In the genomic region with DNA sequence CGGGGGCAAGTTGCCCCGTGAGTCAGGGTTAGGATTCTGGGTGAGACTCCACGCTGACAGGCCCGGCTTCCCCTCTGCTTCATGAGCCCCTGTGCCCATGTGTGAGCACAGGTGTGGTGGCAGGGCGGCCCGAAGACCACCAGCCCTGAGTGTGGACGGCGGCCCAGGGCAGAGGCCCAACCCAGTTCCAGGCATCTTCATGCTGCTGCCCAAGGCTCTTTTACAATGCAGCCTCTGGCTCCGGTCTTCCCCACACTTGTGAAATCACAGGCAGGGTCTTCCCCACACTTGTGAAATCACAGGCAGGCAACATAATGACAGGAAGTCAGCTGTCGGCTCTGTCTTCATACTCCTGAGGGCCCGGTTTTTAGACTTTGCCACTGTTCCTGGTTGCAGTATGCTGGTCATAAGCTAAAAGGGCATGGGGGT, we compare ENCODE assay signal across 8 cellular contexts.
DNase-seq lines count a peak whose midpoint lies in the region; ATAC-seq, FAIRE-seq and TF ChIP-seq lines count a peak whose summit lies in the region.

No MANE protein-coding gene starts in this region.

- POLR2A ChIA-PET in A549 (lab: Yijun Ruan, JAX) = interaction anchor here (0.7 to 1.4 kb wide), 3 partner anchors 47 to 229 kb away, joined by 3 to 4 read pairs (median 3); a partner anchor contains a TSS

- no peaks in the 10 kb centered on the region for H3K9me3 ChIP-seq in A549
- H3K9me3 ChIP-seq in GM23248 (ENCODE audit: low read depth) = no peaks in the 10 kb centered on the region
- no peaks in the 10 kb centered on the region for H3K9me3 ChIP-seq in adrenal gland (replicated peaks in 1 of 3)

- TF ChIP-seq EP300 in A549 (IDR thresholded peaks at IDR 0.05) = no peak

- peaks cover 30% of the 10 kb centered on the region; the same call in 1 of the 2 replicates for H3K36me3 ChIP-seq in GM23248 (ENCODE audit: low read depth)
- no peaks in the 10 kb centered on the region for H3K36me3 ChIP-seq in adrenal gland (replicated peaks in 1 of 2)

- 83% methylated on average over 11 of the region's 11 CpGs for WGBS in A549 (ENCODE audit: missing lambda C conversion rate)
- WGBS in GM23248 (ENCODE audit: low coverage in 1 of 2, low lambda C conversion rate in 2 of 2, missing lambda C conversion rate in 2 of 2), 2 experiments = 41% methylated on average over 10 to 11 of the region's 11 CpGs
- 75 to 85% (median 78%) methylated on average over 5 to 11 of the region's 11 CpGs for WGBS in adrenal gland, 4 donors

- CTCF ChIA-PET in A549 (lab: Yijun Ruan, JAX) = interaction anchor here (0.5 to 1.9 kb wide), 8 partner anchors 9 to 568 kb away, joined by 3 to 7 read pairs (median 3); no protein-coding TSS in a partner anchor

- H4K20me1 ChIP-seq in GM23248 (ENCODE audit: insufficient read depth) = no peaks in the 10 kb centered on the region

- H3K9ac ChIP-seq in GM23248 = 0 out of 2 replicates have a peak overlapping the region, but pooled peaks have one; percentile 16

- H3K27ac ChIP-seq in A549 = peak overlapping the region; percentile 74 to 84
- H3K27ac ChIP-seq in GM23248 = peak overlapping the region; percentile 23; the same call in 1 of the 2 replicates
- no peak overlapping the region for H3K27ac ChIP-seq in adrenal gland

- no peak for ATAC-seq in A549
- no peak for ATAC-seq in GM21381 (IDR thresholded peaks at IDR 0.05; ENCODE audit: unreplicated experiment)

- H3K4me2 ChIP-seq in A549 (peak overlapping the region; percentile 65), GM23248 (ENCODE audit: unreplicated experiment) (no peak overlapping the region)

- TF ChIP-seq CTCF in A549 (IDR thresholded peaks at IDR 0.05) = no peak
- no peak for TF ChIP-seq CTCF in adrenal gland (IDR thresholded peaks at IDR 0.05)

- in situ Hi-C loops in GM23248 (cut with MboI) = no loop called here

- H3K4me1 ChIP-seq in A549 = peaks cover 97% of the 10 kb centered on the region
- peaks cover 51% of the 10 kb centered on the region for H3K4me1 ChIP-seq in GM23248 (ENCODE audit: insufficient read depth)
- peaks cover 0 to 8% of the 10 kb centered on the region in 2 donors for H3K4me1 ChIP-seq in adrenal gland (replicated peaks in 1 of 2)

- no peak for TF ChIP-seq RAD21 in A549 (conservative IDR thresholded peaks at IDR 0.05 in 1 of 2, IDR thresholded peaks at IDR 0.05 in 1 of 2)

- H3K79me2 ChIP-seq in GM23248 (ENCODE audit: insufficient read depth) = peaks cover 48% of the 10 kb centered on the region

- intact Hi-C loops in adrenal gland (cut with DNase I) = no loop called here

- H3K27me3 ChIP-seq in GM23248 (replicated peaks; ENCODE audit: insufficient read depth) (no peaks in the 10 kb centered on the region), adrenal gland (no peaks in the 10 kb centered on the region)

- no peaks in the 10 kb centered on the region for H3K9me2 ChIP-seq in GM23248 (ENCODE audit: insufficient read depth)

- FAIRE-seq in A549 (lab: Jason Lieb, UNC) = no peak

- H3F3A ChIP-seq in GM23248 (ENCODE audit: insufficient read depth) = peaks cover 49% of the 10 kb centered on the region

- TF ChIP-seq POLR2A in A549 (IDR thresholded peaks at IDR 0.05; ENCODE audit: low read length) (no peak), adrenal gland (IDR thresholded peaks at IDR 0.05) (no peak)

- no peak overlapping the region for H2AFZ ChIP-seq in GM23248

- DNase-seq in A549 (ENCODE audit: low read depth in 1 of 2, low spot score in 1 of 2) = no peak
- peak; percentile 52 for DNase-seq in GM23248
- DNase-seq in adrenal gland = peak in 5 of 7 donors; percentile 41 to 70 (median 50)
- peak; percentile 48 to 77 for DNase-seq in lung microvascular endothelial cell (ENCODE audit: low read depth in 2 of 2)
- DNase-seq in NCI-H1417 (lab: John Stamatoyannopoulos, UW) = no peak
- DNase-seq in RPMI8226 = no peak
- DNase-seq in midbrain (lab: John Stamatoyannopoulos, UW) = no peak

- H3K4me3 ChIP-seq in A549 (no peak overlapping the region), GM23248 (no peak overlapping the region), adrenal gland (no peak overlapping the region)

TF ChIP-seq in A549, 52 proteins besides CTCF, POLR2A, EP300 and RAD21:
- TF ChIP-seq, protein P1, sequence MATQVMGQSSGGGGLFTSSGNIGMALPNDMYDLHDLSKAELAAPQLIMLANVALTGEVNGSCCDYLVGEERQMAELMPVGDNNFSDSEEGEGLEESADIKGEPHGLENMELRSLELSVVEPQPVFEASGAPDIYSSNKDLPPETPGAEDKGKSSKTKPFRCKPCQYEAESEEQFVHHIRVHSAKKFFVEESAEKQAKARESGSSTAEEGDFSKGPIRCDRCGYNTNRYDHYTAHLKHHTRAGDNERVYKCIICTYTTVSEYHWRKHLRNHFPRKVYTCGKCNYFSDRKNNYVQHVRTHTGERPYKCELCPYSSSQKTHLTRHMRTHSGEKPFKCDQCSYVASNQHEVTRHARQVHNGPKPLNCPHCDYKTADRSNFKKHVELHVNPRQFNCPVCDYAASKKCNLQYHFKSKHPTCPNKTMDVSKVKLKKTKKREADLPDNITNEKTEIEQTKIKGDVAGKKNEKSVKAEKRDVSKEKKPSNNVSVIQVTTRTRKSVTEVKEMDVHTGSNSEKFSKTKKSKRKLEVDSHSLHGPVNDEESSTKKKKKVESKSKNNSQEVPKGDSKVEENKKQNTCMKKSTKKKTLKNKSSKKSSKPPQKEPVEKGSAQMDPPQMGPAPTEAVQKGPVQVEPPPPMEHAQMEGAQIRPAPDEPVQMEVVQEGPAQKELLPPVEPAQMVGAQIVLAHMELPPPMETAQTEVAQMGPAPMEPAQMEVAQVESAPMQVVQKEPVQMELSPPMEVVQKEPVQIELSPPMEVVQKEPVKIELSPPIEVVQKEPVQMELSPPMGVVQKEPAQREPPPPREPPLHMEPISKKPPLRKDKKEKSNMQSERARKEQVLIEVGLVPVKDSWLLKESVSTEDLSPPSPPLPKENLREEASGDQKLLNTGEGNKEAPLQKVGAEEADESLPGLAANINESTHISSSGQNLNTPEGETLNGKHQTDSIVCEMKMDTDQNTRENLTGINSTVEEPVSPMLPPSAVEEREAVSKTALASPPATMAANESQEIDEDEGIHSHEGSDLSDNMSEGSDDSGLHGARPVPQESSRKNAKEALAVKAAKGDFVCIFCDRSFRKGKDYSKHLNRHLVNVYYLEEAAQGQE (IDR thresholded peaks at IDR 0.05) = no peak
- TF ChIP-seq, protein P2, sequence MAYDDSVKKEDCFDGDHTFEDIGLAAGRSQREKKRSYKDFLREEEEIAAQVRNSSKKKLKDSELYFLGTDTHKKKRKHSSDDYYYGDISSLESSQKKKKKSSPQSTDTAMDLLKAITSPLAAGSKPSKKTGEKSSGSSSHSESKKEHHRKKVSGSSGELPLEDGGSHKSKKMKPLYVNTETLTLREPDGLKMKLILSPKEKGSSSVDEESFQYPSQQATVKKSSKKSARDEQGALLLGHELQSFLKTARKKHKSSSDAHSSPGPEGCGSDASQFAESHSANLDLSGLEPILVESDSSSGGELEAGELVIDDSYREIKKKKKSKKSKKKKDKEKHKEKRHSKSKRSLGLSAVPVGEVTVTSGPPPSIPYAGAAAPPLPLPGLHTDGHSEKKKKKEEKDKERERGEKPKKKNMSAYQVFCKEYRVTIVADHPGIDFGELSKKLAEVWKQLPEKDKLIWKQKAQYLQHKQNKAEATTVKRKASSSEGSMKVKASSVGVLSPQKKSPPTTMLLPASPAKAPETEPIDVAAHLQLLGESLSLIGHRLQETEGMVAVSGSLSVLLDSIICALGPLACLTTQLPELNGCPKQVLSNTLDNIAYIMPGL (CRISPR knock-in tag; IDR thresholded peaks at IDR 0.05; ENCODE audit: borderline replicate concordance) = no peak
- no peak for TF ChIP-seq RARB (CRISPR knock-in tag; IDR thresholded peaks at IDR 0.05)
- no peak for TF ChIP-seq BHLHE40 (IDR thresholded peaks at IDR 0.05; ENCODE audit: low read depth, low read length)
- TF ChIP-seq CEBPB (IDR thresholded peaks at IDR 0.05) = peak in 1 of 2 experiments; percentile 68; a peak in 2 of 4 replicates
- no peak for TF ChIP-seq ZC3H11A (IDR thresholded peaks at IDR 0.05)
- TF ChIP-seq, protein P3, sequence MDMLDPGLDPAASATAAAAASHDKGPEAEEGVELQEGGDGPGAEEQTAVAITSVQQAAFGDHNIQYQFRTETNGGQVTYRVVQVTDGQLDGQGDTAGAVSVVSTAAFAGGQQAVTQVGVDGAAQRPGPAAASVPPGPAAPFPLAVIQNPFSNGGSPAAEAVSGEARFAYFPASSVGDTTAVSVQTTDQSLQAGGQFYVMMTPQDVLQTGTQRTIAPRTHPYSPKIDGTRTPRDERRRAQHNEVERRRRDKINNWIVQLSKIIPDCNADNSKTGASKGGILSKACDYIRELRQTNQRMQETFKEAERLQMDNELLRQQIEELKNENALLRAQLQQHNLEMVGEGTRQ (IDR thresholded peaks at IDR 0.05) = no peak
- TF ChIP-seq KDM5A (IDR thresholded peaks at IDR 0.05) = no peak

Comparison
In these comparisons a context has a peak if more than half of its experiments do, and no peak if none do; other contexts are left out.
1. DNase-seq: peak in GM23248 (single experiment), adrenal gland (5 of 7) and lung microvascular endothelial cell (2 of 2); none in A549 (0 of 2), NCI-H1417 (0 of 3), RPMI8226 (single experiment) and midbrain (single experiment).
2. H3K27ac ChIP-seq: peak in A549 (2 of 2) and GM23248 (single experiment); none in adrenal gland (0 of 5).